In the genomic region with DNA sequence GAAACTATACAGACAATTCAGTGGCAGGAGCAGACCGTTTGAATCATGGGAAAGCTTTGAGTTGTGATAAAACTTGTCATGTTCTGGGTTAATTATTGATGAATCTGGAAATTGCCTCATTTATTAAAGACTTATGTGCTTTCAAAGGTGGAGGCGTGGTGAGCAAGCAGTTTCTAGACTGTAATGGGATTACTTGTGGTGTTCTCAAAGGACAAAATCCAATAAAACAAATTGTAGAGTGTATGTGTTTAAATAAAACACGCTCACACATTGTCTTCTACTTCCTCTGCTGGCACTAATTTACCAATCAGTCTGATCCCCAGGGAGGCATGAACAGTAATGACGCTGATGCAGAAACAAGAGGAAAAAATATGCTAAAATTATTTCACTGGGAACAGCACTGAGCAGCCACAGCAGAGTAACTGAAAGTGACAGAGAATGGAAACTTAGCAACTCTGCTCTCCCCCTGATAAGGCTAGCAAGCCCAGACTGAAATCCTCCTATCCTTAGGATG, we compare ENCODE assay signal across 14 cellular contexts. TPM values are rescaled to one million over a fixed set of nuclear protein-coding genes. Genes with fewer than 3 reads are reported as not detected.
DNase-seq lines count a peak whose midpoint lies in the region; ATAC-seq, FAIRE-seq and TF ChIP-seq lines count a peak whose summit lies in the region.
"Had no signal": no experiment of that assay in that cellular context is flagged by ENCODE, and none has a peak within 500 bp of the region (broad histone marks: within the 10 kb centered on the region; RNA-seq: fewer than 3 reads in every experiment).

No MANE protein-coding gene starts in this region.

- DNase-seq in NCI-H1436 treated with DMSO at 0.1 percent for 48 hours (lab: John Stamatoyannopoulos, UW) (peak; percentile 51), erythroblast (lab: John Stamatoyannopoulos, UW) (peak; percentile 11 to 45), pancreas (peak in 2 of 6 donors; percentile 35 to 41), upper lobe of left lung (no peak), H7 (no peak)
- DNase-seq in central memory CD4-positive, alpha-beta T cell = no peak
- DNase-seq: amniotic stem cell; effector CD8-positive, alpha-beta T cell; naive thymus-derived CD4-positive, alpha-beta T cell; stimulated activated CD4-positive, alpha-beta T cell treated with anti-CD3 and anti-CD28 coated beads, Interleukin-15, amount 100 ng/mL, for 24 hours had no signal

- peak overlapping the region in 2 of 4 donors; percentile 46 to 70 for H3K27ac ChIP-seq in pancreas
- H3K27ac ChIP-seq in upper lobe of left lung = no peak overlapping the region

- no peaks in the 10 kb centered on the region for H3K9me3 ChIP-seq in pancreas
- no peaks in the 10 kb centered on the region for H3K9me3 ChIP-seq in upper lobe of left lung
- H3K9me3 ChIP-seq: Peyer's patch had no signal

- no peak for TF ChIP-seq POLR2A in erythroblast (IDR thresholded peaks at IDR 0.05; ENCODE audit: low read length)
- TF ChIP-seq POLR2A in upper lobe of left lung (IDR thresholded peaks at IDR 0.05) = no peak

- TF ChIP-seq EP300 in upper lobe of left lung (IDR thresholded peaks at IDR 0.05) = no peak

- H3K4me3 ChIP-seq in pancreas (no peak overlapping the region), upper lobe of left lung (no peak overlapping the region), H7 (ENCODE audit: insufficient read depth, low read depth, low read length) (no peak overlapping the region)
- H3K4me3 ChIP-seq: Peyer's patch had no signal

- TF ChIP-seq CTCF in pancreas (IDR thresholded peaks at IDR 0.05) = no peak
- no peak for TF ChIP-seq CTCF in upper lobe of left lung (IDR thresholded peaks at IDR 0.05)

- H3K27me3 ChIP-seq in pancreas (no peaks in the 10 kb centered on the region), upper lobe of left lung (no peaks in the 10 kb centered on the region), H7 (ENCODE audit: control insufficient read depth, insufficient read depth, low read length) (no peaks in the 10 kb centered on the region)
- H3K27me3 ChIP-seq: Peyer's patch had no signal

- ATAC-seq in GM18907 (IDR thresholded peaks at IDR 0.05; ENCODE audit: unreplicated experiment) (peak; percentile 40), pancreas (peak; percentile 79 to 88 (median 86)), upper lobe of left lung (ENCODE audit: low FRiP score in 2 of 2) (no peak)
- ATAC-seq: naive thymus-derived CD4-positive, alpha-beta T cell; stimulated activated effector memory CD8-positive, alpha-beta T cell treated with anti-CD3 and anti-CD28 coated beads, Interleukin-12 subunit alpha, Interleukin-12 subunit beta, amount 100 ng/mL, for 72 hours had no signal

- intact Hi-C loops in pancreas (cut with DNase I) = no loop called here

- H3K36me3 ChIP-seq in pancreas (no peaks in the 10 kb centered on the region), upper lobe of left lung (no peaks in the 10 kb centered on the region), H7 (replicated peaks; ENCODE audit: control insufficient read depth, insufficient read depth, low read length) (no peaks in the 10 kb centered on the region)
- H3K36me3 ChIP-seq: Peyer's patch had no signal

- WGBS in pancreas, 2 donors = 2 to 6% methylated on average over 4 of the region's 4 CpGs
- 34 to 41% methylated on average over 4 of the region's 4 CpGs for WGBS in upper lobe of left lung, 2 donors

- H3K4me1 ChIP-seq in pancreas (peaks cover 22 to 31% (median 29%) of the 10 kb centered on the region in 3 donors), upper lobe of left lung (peaks cover 4 to 16% (median 10%) of the 10 kb centered on the region in 4 donors)

- FAIRE-seq in pancreas (lab: Jason Lieb, UNC) = peak; percentile 47
- FAIRE-seq: TTC549 had no signal

RNA-seq across cellular contexts. Expression of a gene that starts 25.0 kb away (rescaled TPM):
- total RNA-seq in pancreas = 10 to 100 TPM; 21.8 to 32.3 (median 26.6) TPM
- polyA plus RNA-seq in pancreas = 10 to 100 TPM; 12.8 to 20.0 TPM
- 100 to 1,000 TPM in 1 of 6 donors, 10 to 100 TPM in 5; 30.6 to 108 (median 50.6) TPM for total RNA-seq in upper lobe of left lung
- 51.1 and 62.8 TPM in 2 replicates for total RNA-seq in H7 (2014; rRNA removed; shearing (Covaris generic))

Comparison
In these comparisons a context has a peak if more than half of its experiments do, and no peak if none do; other contexts are left out.
1. ATAC-seq: peak in GM18907 (single experiment) and pancreas (4 of 4); none in upper lobe of left lung (0 of 2).
2. DNase-seq: peak in NCI-H1436 treated with DMSO at 0.1 percent for 48 hours (single experiment) and erythroblast (2 of 2); none in upper lobe of left lung (0 of 2), central memory CD4-positive, alpha-beta T cell (single experiment) and H7 (single experiment).